ENCODE assay signal across 22 cellular contexts in genomic region chr16:81494888-81495287, GRCh38. TPM values are rescaled to one million over a fixed set of nuclear protein-coding genes. Genes with fewer than 3 reads are reported as not detected.
DNase-seq lines count a peak whose midpoint lies in the region; ATAC-seq, FAIRE-seq and TF ChIP-seq lines count a peak whose summit lies in the region.
"Had no signal": no experiment of that assay in that cellular context is flagged by ENCODE, and none has a peak within 500 bp of the region (broad histone marks: within the 10 kb centered on the region; RNA-seq: fewer than 3 reads in every experiment).

No MANE protein-coding gene starts in this region.

- H3K4ac ChIP-seq in trophoblast cell (ENCODE audit: low read depth, low read length) = peak overlapping the region; percentile 52

- H3K27me3 Mint-ChIP-seq in natural killer cell (ENCODE audit: low read depth in 2 of 2) = no peaks in the 10 kb centered on the region
- no peaks in the 10 kb centered on the region for H3K27me3 Mint-ChIP-seq in natural killer cell treated with Interleukin-12 subunit alpha and Interleukin-12 subunit beta and Interleukin-15 and Interleukin-18, amount 100 ng/mL, for 72 hours
- H3K27me3 Mint-ChIP-seq: CD4-positive, alpha-beta memory T cell; stimulated activated naive CD8-positive, alpha-beta T cell treated with anti-CD3 and anti-CD28 coated beads, Interleukin-15, Interleukin-2, amounts not matched to agents 100 ng/mL and 50 ng/mL, for 24 hours had no signal

- H2BK12ac ChIP-seq in trophoblast cell (ENCODE audit: low read length) = no peak overlapping the region

- H3K79me2 ChIP-seq in trophoblast cell (ENCODE audit: control insufficient read depth, insufficient read depth, low read length, poor library complexity) = peaks cover 9% of the 10 kb centered on the region

- H3K27me3 ChIP-seq in esophagus squamous epithelium (no peaks in the 10 kb centered on the region), trophoblast cell (ENCODE audit: insufficient read depth, low read length) (no peaks in the 10 kb centered on the region), uterus (no peaks in the 10 kb centered on the region)
- H3K27me3 ChIP-seq: ovary, SJCRH30 had no signal

- H3K9ac ChIP-seq in trophoblast cell (ENCODE audit: low read length) = no peak overlapping the region

- H3K27ac Mint-ChIP-seq in natural killer cell = peak overlapping the region; percentile 78 to 79
- H3K27ac Mint-ChIP-seq in natural killer cell treated with Interleukin-12 subunit alpha and Interleukin-12 subunit beta and Interleukin-15 and Interleukin-18, amount 100 ng/mL, for 72 hours = peak overlapping the region in 1 of 2 donors; percentile 79
- H3K27ac Mint-ChIP-seq: stimulated activated naive CD8-positive, alpha-beta T cell treated with anti-CD3 and anti-CD28 coated beads, Interleukin-15, Interleukin-2, amounts not matched to agents 100 ng/mL and 50 ng/mL, for 24 hours; T-helper 1 cell treated with Interleukin-12 subunit alpha and Interleukin-12 subunit beta and Interleukin-4 antibody, amounts not matched to agents 30 μg/mL and 1 μg/mL, for 36 hours had no signal

- peak overlapping the region; percentile 35 for H3K4me3 Mint-ChIP-seq in natural killer cell
- no peak overlapping the region for H3K4me3 Mint-ChIP-seq in natural killer cell treated with Interleukin-12 subunit alpha and Interleukin-12 subunit beta and Interleukin-15 and Interleukin-18, amount 100 ng/mL, for 72 hours
- H3K4me3 Mint-ChIP-seq: CD4-positive, alpha-beta memory T cell; stimulated activated naive CD8-positive, alpha-beta T cell treated with anti-CD3 and anti-CD28 coated beads, Interleukin-15, Interleukin-2, amounts not matched to agents 100 ng/mL and 50 ng/mL, for 24 hours; T-helper 1 cell treated with Interleukin-12 subunit alpha and Interleukin-12 subunit beta and Interleukin-4 antibody, amounts not matched to agents 30 μg/mL and 1 μg/mL, for 36 hours had no signal

- H3K9me3 Mint-ChIP-seq in natural killer cell = no peaks in the 10 kb centered on the region
- H3K9me3 Mint-ChIP-seq in natural killer cell treated with Interleukin-12 subunit alpha and Interleukin-12 subunit beta and Interleukin-15 and Interleukin-18, amount 100 ng/mL, for 72 hours = no peaks in the 10 kb centered on the region
- H3K9me3 Mint-ChIP-seq: CD4-positive, alpha-beta memory T cell; stimulated activated naive CD8-positive, alpha-beta T cell treated with anti-CD3 and anti-CD28 coated beads, Interleukin-15, Interleukin-2, amounts not matched to agents 100 ng/mL and 50 ng/mL, for 24 hours; T-helper 1 cell treated with Interleukin-12 subunit alpha and Interleukin-12 subunit beta and Interleukin-4 antibody, amounts not matched to agents 30 μg/mL and 1 μg/mL, for 36 hours had no signal

- no peak overlapping the region for H2BK120ac ChIP-seq in trophoblast cell (ENCODE audit: insufficient read depth, low read length, poor library complexity)

- intact Hi-C loops in natural killer cell (cut with micrococcal nuclease) = no loop called here
- intact Hi-C loops in esophagus squamous epithelium (cut with DNase I) = no loop called here
- intact Hi-C loops in uterus (cut with DNase I; ENCODE audit: low total_unique reads) = no loop called here

- H2AFZ ChIP-seq in trophoblast cell (ENCODE audit: insufficient read depth, low read length, poor library complexity) = no peak overlapping the region

- H3K14ac ChIP-seq in trophoblast cell (ENCODE audit: low read length) = no peak overlapping the region

- no peak overlapping the region for H4K91ac ChIP-seq in trophoblast cell (ENCODE audit: low read depth, low read length)

- H3K36me3 ChIP-seq in esophagus squamous epithelium (no peaks in the 10 kb centered on the region), trophoblast cell (ENCODE audit: control insufficient read depth in 1 of 2, insufficient read depth in 2 of 2, low read length in 2 of 2) (peaks cover 3 to 12% of the 10 kb centered on the region in 2 experiments), uterus (no peaks in the 10 kb centered on the region)
- H3K36me3 ChIP-seq: ovary, SJCRH30 had no signal

- H3K4me1 ChIP-seq in esophagus squamous epithelium (peaks cover 64 to 100% (median 84%) of the 10 kb centered on the region in 3 donors), trophoblast cell (ENCODE audit: control insufficient read depth in 1 of 2, insufficient read depth in 2 of 2, low read length in 2 of 2) (peaks cover 29 to 31% of the 10 kb centered on the region in 2 experiments), uterus (peaks cover 0 to 6% of the 10 kb centered on the region in 2 donors)

- FAIRE-seq in H54 (lab: Jason Lieb, UNC) = no peak

- H3K4me3 ChIP-seq in esophagus squamous epithelium = no peak overlapping the region
- H3K4me3 ChIP-seq in trophoblast cell (ENCODE audit: low read depth, low read length) = no peak overlapping the region
- no peak overlapping the region for H3K4me3 ChIP-seq in uterus
- H3K4me3 ChIP-seq: ovary, SJCRH30 had no signal

- peaks cover 69 to 83% of the 10 kb centered on the region in 2 donors for H3K4me1 Mint-ChIP-seq in natural killer cell
- H3K4me1 Mint-ChIP-seq in natural killer cell treated with Interleukin-12 subunit alpha and Interleukin-12 subunit beta and Interleukin-15 and Interleukin-18, amount 100 ng/mL, for 72 hours (ENCODE audit: low read depth in 2 of 2) = peaks cover 37 to 44% of the 10 kb centered on the region in 2 donors

- H3K4me2 ChIP-seq in trophoblast cell (ENCODE audit: low read length) = no peak overlapping the region

- H2AK5ac ChIP-seq in trophoblast cell (ENCODE audit: low read length) = no peak overlapping the region

- H3K23ac ChIP-seq in trophoblast cell (ENCODE audit: low read length) = no peak overlapping the region

- no peak overlapping the region for H2BK5ac ChIP-seq in trophoblast cell (ENCODE audit: low read depth, low read length, poor library complexity)

- H3K18ac ChIP-seq in trophoblast cell (ENCODE audit: low read length) = peak overlapping the region; percentile 11

- no peak for TF ChIP-seq POLR2A in esophagus squamous epithelium (IDR thresholded peaks at IDR 0.05)
- no peak for TF ChIP-seq POLR2A in H54 (IDR thresholded peaks at IDR 0.05; ENCODE audit: low read depth, low read length)
- TF ChIP-seq POLR2A in uterus (IDR thresholded peaks at IDR 0.05) = no peak

- no peak for TF ChIP-seq CTCF in natural killer cell (IDR thresholded peaks at IDR 0.05)
- no peak for TF ChIP-seq CTCF in esophagus squamous epithelium (IDR thresholded peaks at IDR 0.05)
- TF ChIP-seq CTCF in uterus (IDR thresholded peaks at IDR 0.05) = no peak

- no peak for DNase-seq in natural killer cell
- DNase-seq in natural killer cell treated with Interleukin-12 subunit alpha and Interleukin-12 subunit beta and Interleukin-15 and Interleukin-18, amount 100 ng/mL, for 72 hours (ENCODE audit: low spot score) = no peak
- no peak for DNase-seq in esophagus squamous epithelium (lab: John Stamatoyannopoulos, UW)
- DNase-seq in trophoblast cell = no peak
- DNase-seq in H54 (ENCODE audit: insufficient read length, low spot score) = no peak
- no peak for DNase-seq in NOMO-1 (lab: John Stamatoyannopoulos, UW; ENCODE audit: unreplicated experiment in 2 of 2)
- no peak for DNase-seq in uterus
- DNase-seq: ACHN; activated CD8-positive, alpha-beta memory T cell treated with anti-CD3 and anti-CD28 coated beads, Interleukin-2, amount 50 U/mL, for 48 hours; activated effector memory CD4-positive, alpha-beta T cell treated with Interleukin-2 at 50 U/mL for 16 hours; CD4-positive, alpha-beta memory T cell; DND-41; foreskin melanocyte; NCI-H2107; NCI-H526 treated with DMSO at 0.1 percent for 48 hours; ovary; SJCRH30 had no signal

- no peaks in the 10 kb centered on the region for H3K9me3 ChIP-seq in esophagus squamous epithelium
- no peaks in the 10 kb centered on the region for H3K9me3 ChIP-seq in trophoblast cell (ENCODE audit: insufficient read depth, low read depth, low read length)
- H3K9me3 ChIP-seq in uterus = no peaks in the 10 kb centered on the region
- H3K9me3 ChIP-seq: ovary, SJCRH30 had no signal

- no peaks in the 10 kb centered on the region for H3K36me3 Mint-ChIP-seq in natural killer cell
- no peaks in the 10 kb centered on the region for H3K36me3 Mint-ChIP-seq in natural killer cell treated with Interleukin-12 subunit alpha and Interleukin-12 subunit beta and Interleukin-15 and Interleukin-18, amount 100 ng/mL, for 72 hours

- WGBS in esophagus squamous epithelium, 2 donors = 94 to 95% methylated on average over 3 to 4 of the region's 4 CpGs
- no CpG with 5 or more reads among the region's 4 CpGs for WGBS in trophoblast cell (ENCODE audit: extremely low coverage, insufficient coverage, insufficient read length)

- H3K27ac ChIP-seq in esophagus squamous epithelium = peak overlapping the region; percentile 88 to 96 (median 92)
- no peak overlapping the region for H3K27ac ChIP-seq in trophoblast cell (ENCODE audit: low read depth, low read length)
- peak overlapping the region in 1 of 2 donors; percentile 75 for H3K27ac ChIP-seq in uterus
- H3K27ac ChIP-seq: ovary, SJCRH30, VCaP had no signal

- H3K79me1 ChIP-seq in trophoblast cell (ENCODE audit: low read length) = peaks cover 9% of the 10 kb centered on the region

- H4K12ac ChIP-seq in trophoblast cell (ENCODE audit: low read depth, low read length) = no peak overlapping the region

- H4K8ac ChIP-seq in trophoblast cell (ENCODE audit: low read depth, low read length) = no peak overlapping the region

- ATAC-seq in natural killer cell (no peak), HG02642 (IDR thresholded peaks at IDR 0.05; ENCODE audit: poor library complexity, unreplicated experiment) (no peak)
- ATAC-seq in natural killer cell treated with Interleukin-12 subunit alpha and Interleukin-12 subunit beta and Interleukin-15 and Interleukin-18, amount 100 ng/mL, for 72 hours = no peak
- ATAC-seq: sciatic nerve had no signal

RNA-seq across cellular contexts. Expression of gene CMIP, which starts 50.3 kb away (rescaled TPM):
- total RNA-seq in natural killer cell (100 to 1,000 TPM in 1 of 3 donors, 10 to 100 TPM in 2; 88.2 to 115 (median 91.5) TPM), esophagus squamous epithelium (10 to 100 TPM; 17.1 to 60.5 (median 39.7) TPM), uterus (100 to 1,000 TPM in 1 of 4 donors, 10 to 100 TPM in 3; 16.7 to 104 (median 43.6) TPM)
- 10 to 100 TPM; 48.0 to 57.6 TPM for total RNA-seq in natural killer cell treated with Interleukin-12 subunit alpha and Interleukin-12 subunit beta and Interleukin-15 and Interleukin-18, amount 100 ng/mL, for 72 hours
- polyA plus RNA-seq in trophoblast cell (2013) = 78.7 and 79.2 TPM in 2 replicates
